In genomic region chr1:106435269-106435668, GRCh38 we compare ENCODE assay signal across 18 cellular contexts.
"Had no signal": no experiment of that assay in that cellular context is flagged by ENCODE, and none has a peak within 500 bp of the region (broad histone marks: within the 10 kb centered on the region; RNA-seq: fewer than 3 reads in every experiment).

No MANE protein-coding gene starts in this region.

- DNase-seq: activated CD4-positive, alpha-beta T cell treated with anti-CD3 and anti-CD28 coated beads, Interleukin-2, amount 50 U/mL, for 48 hours; activated CD4-positive, CD25-positive, alpha-beta regulatory T cell treated with anti-CD3 and anti-CD28 coated beads, Interleukin-2, amount 50 U/mL, for 72 hours; activated CD8-positive, alpha-beta memory T cell treated with anti-CD3 and anti-CD28 coated beads, Interleukin-2, amount 10 ng/mL, durations not matched to agents 7 days and 5 days; activated effector memory CD4-positive, alpha-beta T cell treated with Interleukin-2 at 50 U/mL for 16 hours; activated T-cell treated with anti-CD3 and anti-CD28 coated beads, Interleukin-2, amount 50 U/mL, for 24 hours; amniotic stem cell; body of pancreas; cortex of kidney; effector CD8-positive, alpha-beta T cell; gastrocnemius medialis; kidney glomerular epithelial cell; psoas muscle; spleen; stimulated activated CD4-positive, alpha-beta T cell treated with anti-CD3 and anti-CD28 coated beads, Interleukin-2, amount 100 ng/mL, for 24 hours; stimulated activated naive B cell treated with anti-CD40 and anti-IgM and Interleukin-4, amounts not matched to agents 10 μg/mL and 1 μg/mL and 100 μg/mL, for 72 hours; trophoblast cell had no signal

- ATAC-seq: activated CD8-positive, alpha-beta memory T cell treated with anti-CD3 and anti-CD28 coated beads, Interleukin-2, amount 10 ng/mL, durations not matched to agents 7 days and 5 days; body of pancreas; gastrocnemius medialis; psoas muscle; sciatic nerve had no signal

- H3K4me3 ChIP-seq: body of pancreas, gastrocnemius medialis, hepatocyte, psoas muscle, spleen had no signal
